In the genomic region with DNA sequence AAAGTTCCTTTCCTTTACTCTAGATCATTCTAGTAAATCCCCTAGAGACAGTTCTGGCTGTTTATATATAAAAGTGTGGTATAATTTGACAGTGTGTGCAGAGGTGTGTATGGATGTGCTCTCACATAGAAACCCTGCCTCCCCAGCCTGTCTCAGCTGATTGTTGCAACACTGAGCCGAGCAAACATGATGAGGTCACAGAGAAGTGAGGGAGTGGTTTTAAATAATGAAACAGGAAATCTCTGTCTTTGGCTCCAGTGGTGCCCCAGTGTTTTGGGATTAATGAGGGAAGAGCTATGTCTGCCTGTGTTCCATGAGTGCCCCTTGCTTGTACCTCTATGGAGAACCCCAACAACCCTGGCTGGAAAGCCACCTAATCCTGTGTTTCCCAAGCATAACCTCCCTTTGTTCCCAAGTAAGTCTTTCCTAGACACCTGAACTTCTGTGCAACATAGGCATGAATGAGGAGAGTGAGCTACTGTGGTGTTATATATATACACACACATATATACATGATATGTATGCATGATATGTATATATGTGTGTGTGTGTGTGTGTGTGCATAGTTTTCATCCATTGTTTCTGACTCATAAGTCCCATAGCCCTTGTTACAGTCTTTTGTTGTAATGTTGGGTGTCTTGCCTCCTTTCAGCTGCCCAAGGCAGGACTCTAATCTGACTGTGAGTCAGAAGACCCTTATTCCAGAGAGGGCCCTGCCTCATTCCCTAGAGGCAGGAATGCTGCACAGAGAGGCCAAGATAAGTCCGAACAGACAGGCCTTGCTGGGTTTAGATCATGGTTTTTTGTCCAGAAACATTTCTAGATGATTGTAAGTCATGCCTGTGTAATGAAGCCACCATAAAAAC, we compare ENCODE assay signal across 8 cellular contexts. TPM values are rescaled to one million over a fixed set of nuclear protein-coding genes. Genes with fewer than 3 reads are reported as not detected.
DNase-seq lines count a peak whose midpoint lies in the region; ATAC-seq and TF ChIP-seq lines count a peak whose summit lies in the region.

No MANE protein-coding gene starts in this region.

- H3K9ac ChIP-seq in SK-N-MC (ENCODE audit: insufficient read length), result peak overlapping the region; percentile 45

- H3K27ac ChIP-seq in SK-N-MC, result peak overlapping the region; percentile 61; the same call in 1 of the 2 replicates

- H3K4me3 ChIP-seq in SK-N-MC, result peak overlapping the region; percentile 54; the same call in 1 of the 2 replicates
- H3K4me3 ChIP-seq in epithelial cell of proximal tubule (ENCODE audit: low read depth, low read length), result no peak overlapping the region

- TF ChIP-seq CTCF in epithelial cell of proximal tubule (conservative IDR thresholded peaks at IDR 0.05; ENCODE audit: low read depth, low read length) (peak; percentile 36), nephron (IDR thresholded peaks at IDR 0.05; ENCODE audit: unreplicated experiment in 3 of 3) (no peak)

- ATAC-seq in HG03097 (IDR thresholded peaks at IDR 0.05; ENCODE audit: low FRiP score, unreplicated experiment), result no peak
- no peak for ATAC-seq in GM18870 (IDR thresholded peaks at IDR 0.05; ENCODE audit: unreplicated experiment)

- peaks cover 12% of the 10 kb centered on the region for H3K4me1 Mint-ChIP-seq in nephron

- H3K9me3 Mint-ChIP-seq in nephron, result peaks cover 9% of the 10 kb centered on the region

- H3K4me3 Mint-ChIP-seq in nephron, result no peak overlapping the region

- H3K36me3 ChIP-seq in SK-N-MC (ENCODE audit: insufficient read depth, low read length), result peaks cover 11% of the 10 kb centered on the region

- no peaks in the 10 kb centered on the region for H3K27me3 Mint-ChIP-seq in nephron (ENCODE audit: low read depth)

- peaks cover 6% of the 10 kb centered on the region; the same call in 1 of the 2 replicates for H3K9me3 ChIP-seq in SK-N-MC (ENCODE audit: low read depth, low read length)

- peak overlapping the region; percentile 52 to 86 (median 82) for H3K27ac Mint-ChIP-seq in nephron

- DNase-seq in D341Med (ENCODE audit: low spot score) (peak; percentile 43), HT1080 (ENCODE audit: low read depth) (peak; percentile 75), SK-N-MC (ENCODE audit: low read depth, low spot score) (peak; percentile 75), epithelial cell of proximal tubule (ENCODE audit: low read depth) (no peak), activated gamma-delta T cell (lab: John Stamatoyannopoulos, UW) (no peak)

- peaks cover 21% of the 10 kb centered on the region for H3K36me3 Mint-ChIP-seq in nephron (ENCODE audit: low read depth)

RNA-seq across cellular contexts. Expression of a gene that starts 18.0 kb away (rescaled TPM):
- 21.4 and 24.0 TPM in 2 replicates for total RNA-seq in HT1080 (2014; rRNA removed; shearing (Covaris generic))
- 21.7 and 23.9 TPM in 2 replicates for polyA plus RNA-seq in HT1080 (2015; cell fraction: cytosol; rRNA removed)
- 17.5 and 18.9 TPM in 2 replicates for polyA plus RNA-seq in HT1080 (2015; cell fraction: nucleus; rRNA removed)
- total RNA-seq in epithelial cell of proximal tubule, result 18.9 and 21.9 TPM in 2 replicates

Comparison
In these comparisons a context has a peak if more than half of its experiments do, and no peak if none do; other contexts are left out.
1. DNase-seq: peak in D341Med (single experiment), HT1080 (single experiment) and SK-N-MC (single experiment); none in epithelial cell of proximal tubule (single experiment) and activated gamma-delta T cell (single experiment).